8 cellular contexts compared by ENCODE assay signal in genomic region chr3:192467230-192468186, GRCh38.
DNase-seq lines count a peak whose midpoint lies in the region; ATAC-seq and TF ChIP-seq lines count a peak whose summit lies in the region.

No MANE protein-coding gene starts in this region.

- 26 to 30% (median 29%) methylated on average over 13 of the region's 13 CpGs for WGBS in heart left ventricle, 4 donors

- POLR2A ChIA-PET in GM10248 (lab: Yijun Ruan, JAX): no interaction called here

- H3K27me3 ChIP-seq in heart left ventricle: peaks cover 0 to 2% (median 0%) of the 10 kb centered on the region in 9 donors

- peaks cover 2% of the 10 kb centered on the region for H3K4me1 Mint-ChIP-seq in activated T-helper 2 cell treated with anti-CD3 and anti-CD28 coated beads, Interferon-gamma antibody, Interleukin-2, Interleukin-4, amounts not matched to agents 10 μg/mL and 5 μg/mL and 100 μg/mL, durations not matched to agents 14 hours and 24 hours and 36 hours (ENCODE audit: low read depth)

- CTCF ChIA-PET in GM10248 (lab: Yijun Ruan, JAX): interaction anchor here (0.6 to 2.1 kb wide), 10 partner anchors 7 to 1105 kb away, joined by 3 to 11 read pairs (median 4); no protein-coding TSS in a partner anchor

- H3K4me3 Mint-ChIP-seq in activated T-helper 2 cell treated with anti-CD3 and anti-CD28 coated beads, Interferon-gamma antibody, Interleukin-2, Interleukin-4, amounts not matched to agents 10 μg/mL and 5 μg/mL and 100 μg/mL, durations not matched to agents 14 hours and 24 hours and 36 hours (ENCODE audit: low read depth): no peak overlapping the region

- H3K9me3 Mint-ChIP-seq in activated T-helper 2 cell treated with anti-CD3 and anti-CD28 coated beads, Interferon-gamma antibody, Interleukin-2, Interleukin-4, amounts not matched to agents 10 μg/mL and 5 μg/mL and 100 μg/mL, durations not matched to agents 14 hours and 24 hours and 36 hours: no peaks in the 10 kb centered on the region

- intact Hi-C loops in heart left ventricle (cut with DNase I): loop anchor here (1.0 to 10.0 kb wide), 7 partner anchors 99 to 340 kb away; no protein-coding TSS in a partner anchor
- intact Hi-C loops in activated T-helper 2 cell treated with anti-CD3 and anti-CD28 coated beads, Interferon-gamma antibody, Interleukin-2, Interleukin-4, amounts not matched to agents 10 μg/mL and 5 μg/mL and 100 μg/mL, durations not matched to agents 14 hours and 24 hours and 36 hours (cut with micrococcal nuclease): loop anchor here (2.0 to 5.0 kb wide), 2 partner anchors 335 to 1105 kb away; no protein-coding TSS in a partner anchor

- H3K36me3 ChIP-seq in heart left ventricle: no peaks in the 10 kb centered on the region

- no peak overlapping the region for H3K4me3 ChIP-seq in heart left ventricle

- H3K4me1 ChIP-seq in heart left ventricle: peaks cover 0 to 5% (median 0%) of the 10 kb centered on the region in 12 donors

- H3K27me3 Mint-ChIP-seq in activated T-helper 2 cell treated with anti-CD3 and anti-CD28 coated beads, Interferon-gamma antibody, Interleukin-2, Interleukin-4, amounts not matched to agents 10 μg/mL and 5 μg/mL and 100 μg/mL, durations not matched to agents 14 hours and 24 hours and 36 hours (ENCODE audit: low read depth): peaks cover 8% of the 10 kb centered on the region

- H3K9me3 ChIP-seq in heart left ventricle: no peaks in the 10 kb centered on the region

- no peak for TF ChIP-seq EP300 in Ishikawa (IDR thresholded peaks at IDR 0.05; ENCODE audit: borderline replicate concordance)

- H3K27ac Mint-ChIP-seq in activated T-helper 2 cell treated with anti-CD3 and anti-CD28 coated beads, Interferon-gamma antibody, Interleukin-2, Interleukin-4, amounts not matched to agents 10 μg/mL and 5 μg/mL and 100 μg/mL, durations not matched to agents 14 hours and 24 hours and 36 hours: no peak overlapping the region

- DNase-seq in GM10248 (ENCODE audit: extremely low spot score) (peak; percentile 33), OCI-M2 (lab: John Stamatoyannopoulos, UW; ENCODE audit: unreplicated experiment) (peak; percentile 26), heart left ventricle (peak in 4 of 5 donors; percentile 33 to 45 (median 38)), renal cortical epithelial cell (ENCODE audit: low read depth) (peak; percentile 56)
- peak; percentile 44 for DNase-seq in activated naive CD4-positive, alpha-beta T cell treated with Interleukin-2 at 50 U/mL for 16 hours
- no peak for DNase-seq in activated T-helper 2 cell treated with anti-CD3 and anti-CD28 coated beads, Interferon-gamma antibody, Interleukin-2, Interleukin-4, amounts not matched to agents 10 μg/mL and 5 μg/mL and 100 μg/mL, durations not matched to agents 14 hours and 24 hours and 36 hours (ENCODE audit: low spot score)

- TF ChIP-seq CTCF in GM10248 (IDR thresholded peaks at IDR 0.05; ENCODE audit: control extremely low read depth, extremely low read depth, low read depth, missing control alignments): peak; percentile 86
- TF ChIP-seq CTCF in heart left ventricle (IDR thresholded peaks at IDR 0.05): peak; percentile 83 to 97 (median 92)

- peak overlapping the region in 1 of 12 donors; percentile 6 for H3K27ac ChIP-seq in heart left ventricle

- ATAC-seq in GM21737 (IDR thresholded peaks at IDR 0.05; ENCODE audit: unreplicated experiment): peak; percentile 82
- ATAC-seq in heart left ventricle: peak; percentile 45 to 85 (median 80)

- TF ChIP-seq RAD21 in Ishikawa (IDR thresholded peaks at IDR 0.05; ENCODE audit: low read depth): peak; percentile 94

- H3K36me3 Mint-ChIP-seq in activated T-helper 2 cell treated with anti-CD3 and anti-CD28 coated beads, Interferon-gamma antibody, Interleukin-2, Interleukin-4, amounts not matched to agents 10 μg/mL and 5 μg/mL and 100 μg/mL, durations not matched to agents 14 hours and 24 hours and 36 hours (ENCODE audit: low read depth): no peaks in the 10 kb centered on the region

- TF ChIP-seq POLR2A in heart left ventricle (IDR thresholded peaks at IDR 0.05): no peak

TF ChIP-seq in Ishikawa, 13 proteins besides CTCF, POLR2A, EP300 and RAD21:
- TF ChIP-seq USF1 (IDR thresholded peaks at IDR 0.05) (no peak), TAF1 (IDR thresholded peaks at IDR 0.05; ENCODE audit: low read depth) (no peak)
TF ChIP-seq in Ishikawa: peak in this region for 0.
